In the genomic region with DNA sequence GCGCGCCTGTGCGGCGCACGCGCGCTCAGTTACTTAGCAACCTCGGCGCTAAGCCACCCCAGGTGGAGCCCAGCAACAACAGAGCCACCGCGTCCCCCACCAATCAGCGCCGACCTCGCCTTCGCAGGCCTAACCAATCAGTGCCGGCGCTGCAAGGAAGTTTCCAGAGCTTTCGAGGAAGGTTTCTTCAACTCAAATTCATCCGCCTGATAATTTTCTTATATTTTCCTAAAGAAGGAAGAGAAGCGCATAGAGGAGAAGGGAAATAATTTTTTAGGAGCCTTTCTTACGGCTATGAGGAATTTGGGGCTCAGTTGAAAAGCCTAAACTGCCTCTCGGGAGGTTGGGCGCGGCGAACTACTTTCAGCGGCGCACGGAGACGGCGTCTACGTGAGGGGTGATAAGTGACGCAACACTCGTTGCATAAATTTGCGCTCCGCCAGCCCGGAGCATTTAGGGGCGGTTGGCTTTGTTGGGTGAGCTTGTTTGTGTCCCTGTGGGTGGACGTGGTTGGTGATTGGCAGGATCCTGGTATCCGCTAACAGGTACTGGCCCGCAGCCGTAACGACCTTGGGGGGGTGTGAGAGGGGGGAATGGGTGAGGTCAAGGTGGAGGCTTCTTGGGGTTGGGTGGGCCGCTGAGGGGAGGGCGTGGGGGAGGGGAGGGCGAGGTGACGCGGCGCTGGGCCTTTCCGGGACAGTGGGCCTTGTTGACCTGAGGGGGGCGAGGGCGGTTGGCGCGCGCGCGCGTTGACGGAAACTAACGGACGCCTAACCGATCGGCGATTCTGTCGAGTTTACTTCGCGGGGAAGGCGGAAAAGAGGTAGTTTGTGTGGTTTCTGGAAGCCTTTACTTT, we compare ENCODE assay signal across 8 cellular contexts. TPM values are rescaled to one million over a fixed set of nuclear protein-coding genes. Genes with fewer than 3 reads are reported as not detected.
DNase-seq lines count a peak whose midpoint lies in the region; ATAC-seq and TF ChIP-seq lines count a peak whose summit lies in the region.

Gene UBB (plus strand): TSS at position 452 of the 856 bp plus-strand sequence. CDS start 817 bp downstream, outside the sequence.

- H3K27me3 ChIP-seq in BE2C, result no peaks in the 10 kb centered on the region
- H3K27me3 ChIP-seq in left lung, result no peaks in the 10 kb centered on the region

- H3K4me3 ChIP-seq in BE2C (ENCODE audit: low read depth, low read length) (peak within 1 kb of the TSS; percentile 97), left lung (peak within 1 kb of the TSS; percentile 51 to 77)

- ATAC-seq in HG03442 (IDR thresholded peaks at IDR 0.05; ENCODE audit: unreplicated experiment) (peak; percentile 89), left lung (peak; percentile 96)

- H3K4me3 Mint-ChIP-seq in dendritic cell treated with granulocyte-macrophage colony-stimulating factor and Interleukin-4, amounts not matched to agents 40 ng/mL and 50 ng/mL, for 4 days, result peak within 1 kb of the TSS; percentile 89

- peaks cover 24% of the 10 kb centered on the region for H3K4me1 Mint-ChIP-seq in dendritic cell treated with granulocyte-macrophage colony-stimulating factor and Interleukin-4, amounts not matched to agents 40 ng/mL and 50 ng/mL, for 4 days (ENCODE audit: low read depth)

- H3K36me3 ChIP-seq in BE2C (peaks cover 12% of the 10 kb centered on the region), left lung (peaks cover 0 to 22% of the 10 kb centered on the region in 2 donors)

- H3K4me1 ChIP-seq in BE2C (no peaks in the 10 kb centered on the region), left lung (peaks cover 16 to 46% of the 10 kb centered on the region in 2 donors)

- no peaks in the 10 kb centered on the region for H3K27me3 Mint-ChIP-seq in dendritic cell treated with granulocyte-macrophage colony-stimulating factor and Interleukin-4, amounts not matched to agents 40 ng/mL and 50 ng/mL, for 4 days

- no peaks in the 10 kb centered on the region for H3K9me3 Mint-ChIP-seq in dendritic cell treated with granulocyte-macrophage colony-stimulating factor and Interleukin-4, amounts not matched to agents 40 ng/mL and 50 ng/mL, for 4 days

- DNase-seq in BE2C (peak; percentile 92), NCI-H526 treated with DMSO at 0.1 percent for 48 hours (lab: John Stamatoyannopoulos, UW) (peak; percentile 90), left lung (peak; percentile 97 to 98)
- peak; percentile 93 for DNase-seq in activated CD4-positive, alpha-beta T cell treated with anti-CD3 and anti-CD28 coated beads, Interleukin-2, amount 50 U/mL, for 1 hour
- DNase-seq in stimulated activated CD4-positive, alpha-beta T cell treated with anti-CD3 and anti-CD28 coated beads, Interleukin-2, amount 100 ng/mL, for 48 hours, result peak; percentile 86 to 88

- H3K9me3 ChIP-seq in BE2C (no peaks in the 10 kb centered on the region), left lung (no peaks in the 10 kb centered on the region)

- no peak for TF ChIP-seq CTCF in BE2C (IDR thresholded peaks at IDR 0.05; ENCODE audit: low read depth, low read length)
- TF ChIP-seq CTCF in left lung (IDR thresholded peaks at IDR 0.05), result no peak

- peak; percentile 100 for TF ChIP-seq POLR2A in GM19193 (IDR thresholded peaks at IDR 0.05; ENCODE audit: extremely low read depth, insufficient read depth, insufficient read length)

- peak within 1 kb of the TSS; percentile 92 to 98 for H3K27ac ChIP-seq in left lung

- H3K27ac Mint-ChIP-seq in dendritic cell treated with granulocyte-macrophage colony-stimulating factor and Interleukin-4, amounts not matched to agents 40 ng/mL and 50 ng/mL, for 4 days, result peak within 1 kb of the TSS; percentile 100

- peaks cover 36% of the 10 kb centered on the region for H3K36me3 Mint-ChIP-seq in dendritic cell treated with granulocyte-macrophage colony-stimulating factor and Interleukin-4, amounts not matched to agents 40 ng/mL and 50 ng/mL, for 4 days (ENCODE audit: low read depth)

- intact Hi-C loops in dendritic cell treated with granulocyte-macrophage colony-stimulating factor and Interleukin-4, amounts not matched to agents 40 ng/mL and 50 ng/mL, for 4 days (cut with micrococcal nuclease), result loop anchor here (2.0 to 5.0 kb wide), 2 partner anchors 36 to 56 kb away; no protein-coding TSS in a partner anchor
- intact Hi-C loops in left lung (cut with DNase I), result no loop called here

RNA-seq across cellular contexts. Expression of gene UBB, which starts in this region (rescaled TPM):
- 1,644 TPM for polyA plus RNA-seq in BE2C (2012; ENCODE audit: insufficient read depth, insufficient read length, low read depth)
- 1,000 to 10,000 TPM; 1,151 to 1,430 TPM for total RNA-seq in left lung

Comparison
In these comparisons a context has a peak if more than half of its experiments do, and no peak if none do; other contexts are left out.
1. Peak in every context shown above with its lines: DNase-seq, ATAC-seq, H3K4me3 ChIP-seq and H3K27ac ChIP-seq.